ENCODE assay signal across 1 cellular context in genomic region chr2:9174771-9175441, GRCh38.
TF ChIP-seq lines count a peak whose summit lies in the region.

No MANE protein-coding gene starts in this region.

TF ChIP-seq in GM23338, 12 proteins besides CTCF, POLR2A, EP300 and RAD21 (continued from another document):
- TF ChIP-seq STAT1 (IDR thresholded peaks at IDR 0.05; ENCODE audit: unreplicated experiment) (no peak), ETS1 (IDR thresholded peaks at IDR 0.05) (no peak), CREB1 (CRISPR knock-in tag; IDR thresholded peaks at IDR 0.05; ENCODE audit: low read depth) (no peak), JUNB (IDR thresholded peaks at IDR 0.05; ENCODE audit: unreplicated experiment) (no peak), EZH2phosphoT487 (IDR thresholded peaks at IDR 0.05; ENCODE audit: unreplicated experiment) (no peak), POLR2AphosphoS5 (IDR thresholded peaks at IDR 0.05; ENCODE audit: low read depth) (no peak)
